22 cellular contexts compared by ENCODE assay signal in genomic region chr16:72536673-72537435, GRCh38.
DNase-seq lines count a peak whose midpoint lies in the region; ATAC-seq, FAIRE-seq and TF ChIP-seq lines count a peak whose summit lies in the region.
"Had no signal": no experiment of that assay in that cellular context is flagged by ENCODE, and none has a peak within 500 bp of the region (broad histone marks: within the 10 kb centered on the region; RNA-seq: fewer than 3 reads in every experiment).

No MANE protein-coding gene starts in this region.

- no peak overlapping the region for H3K4me3 ChIP-seq in cardiac fibroblast (replicated peaks in 1 of 2; ENCODE audit: low read depth in 2 of 2, low read length in 2 of 2)
- no peak overlapping the region for H3K4me3 ChIP-seq in BE2C (ENCODE audit: low read depth, low read length)
- H3K4me3 ChIP-seq: psoas muscle, upper lobe of right lung had no signal

- peak; percentile 28 for DNase-seq in AG09319 (ENCODE audit: extremely low read depth, low read depth)
- DNase-seq in HS-5 (ENCODE audit: low read depth): peak; percentile 40
- peak; percentile 17 to 33 for DNase-seq in cardiac fibroblast (ENCODE audit: low read depth in 2 of 2)
- DNase-seq in D341Med (ENCODE audit: low spot score): no peak
- DNase-seq in BE2C: no peak
- DNase-seq in NCI-H2196 (lab: John Stamatoyannopoulos, UW; ENCODE audit: unreplicated experiment): no peak
- DNase-seq: activated B cell treated with CpG ODN at 0.5 μM for 24 hours; activated CD8-positive, alpha-beta T cell treated with anti-CD3 and anti-CD28 coated beads, Interleukin-2, amount 10 ng/mL, durations not matched to agents 7 days and 5 days; activated naive CD4-positive, alpha-beta T cell treated with Interleukin-2 at 50 U/mL for 16 hours; activated T-cell treated with anti-CD3 and anti-CD28 coated beads, Interleukin-2, amount 50 U/mL, for 24 hours; GOT3; MV-4-11; NCI-H2029; NCI-H446; nephron progenitor cell; psoas muscle; small intestine; stimulated activated CD4-positive, alpha-beta T cell treated with anti-CD3 and anti-CD28 coated beads, Interleukin-4, amount 100 ng/mL, for 24 hours; upper lobe of right lung had no signal

- FAIRE-seq in islet of Langerhans (lab: Jason Lieb, UNC): peak; percentile 38

- no peak for TF ChIP-seq CTCF in AG09319 (IDR thresholded peaks at IDR 0.05; ENCODE audit: low read depth, low read length)
- no peak for TF ChIP-seq CTCF in cardiac fibroblast (IDR thresholded peaks at IDR 0.05; ENCODE audit: low read depth, low read length)
- TF ChIP-seq CTCF in BE2C (IDR thresholded peaks at IDR 0.05; ENCODE audit: low read depth, low read length): no peak

- H3K4me1 ChIP-seq in BE2C: no peaks in the 10 kb centered on the region
- H3K4me1 ChIP-seq: psoas muscle, upper lobe of right lung had no signal

- no peaks in the 10 kb centered on the region for H3K27me3 ChIP-seq in BE2C
- H3K27me3 ChIP-seq: upper lobe of right lung had no signal

- H3K36me3 ChIP-seq in BE2C: no peaks in the 10 kb centered on the region
- H3K36me3 ChIP-seq: upper lobe of right lung had no signal

- no peak for ATAC-seq in HG02885 (IDR thresholded peaks at IDR 0.05; ENCODE audit: poor library complexity, unreplicated experiment)
- ATAC-seq: activated CD8-positive, alpha-beta T cell treated with anti-CD3 and anti-CD28 coated beads, Interleukin-2, amount 10 ng/mL, durations not matched to agents 7 days and 5 days; left lobe of liver; psoas muscle; upper lobe of right lung had no signal

- H3K9me3 ChIP-seq in BE2C: no peaks in the 10 kb centered on the region
- H3K9me3 ChIP-seq: psoas muscle, upper lobe of right lung had no signal

Comparison
In these comparisons a context has a peak if more than half of its experiments do, and no peak if none do; other contexts are left out.
1. DNase-seq: peak in AG09319 (single experiment), HS-5 (single experiment) and cardiac fibroblast (2 of 2); none in D341Med (single experiment), BE2C (single experiment) and NCI-H2196 (single experiment).